In the genomic region with DNA sequence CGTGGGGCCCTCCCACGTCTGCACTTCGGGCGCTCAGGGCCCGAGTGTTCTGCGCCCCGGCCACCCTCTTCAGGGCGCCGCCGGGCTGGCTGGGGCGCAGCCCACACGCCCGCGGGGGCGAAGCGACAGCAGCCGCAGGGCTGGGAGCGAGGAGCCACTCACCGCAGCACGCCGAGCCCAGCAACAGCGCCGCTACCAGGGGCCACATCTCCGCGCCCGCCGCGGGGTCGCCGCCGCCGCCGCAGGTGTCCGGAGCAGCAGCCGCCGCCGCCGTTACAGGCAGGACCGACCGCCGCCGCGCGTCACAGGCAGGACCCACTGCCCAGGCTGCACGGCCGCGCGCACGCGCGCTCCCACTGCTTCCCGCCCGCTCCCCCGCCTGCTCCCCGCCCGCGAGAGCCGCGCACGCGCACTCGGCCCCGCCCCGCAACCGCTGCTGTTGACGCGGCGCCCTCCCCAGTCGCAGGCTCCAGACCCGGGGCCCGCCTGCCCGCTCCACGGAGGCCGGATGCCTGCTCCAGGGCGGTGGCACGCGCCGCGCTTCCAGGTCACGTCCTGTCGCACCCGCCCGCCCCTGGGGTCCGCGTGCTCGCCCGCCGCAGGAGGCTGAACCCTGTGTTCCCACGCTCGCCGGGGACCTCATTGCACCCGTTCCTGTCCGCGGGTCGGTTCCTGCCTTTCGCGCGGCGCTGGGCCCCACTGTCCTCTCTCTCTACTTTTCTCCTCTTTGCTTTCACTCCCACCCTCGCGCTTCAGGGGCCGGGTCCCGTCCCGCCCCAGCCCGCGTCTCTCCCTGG, we compare ENCODE assay signal across 8 cellular contexts. TPM values are rescaled to one million over a fixed set of nuclear protein-coding genes. Genes with fewer than 3 reads are reported as not detected.
DNase-seq lines count a peak whose midpoint lies in the region; ATAC-seq and TF ChIP-seq lines count a peak whose summit lies in the region.

CD47 (minus strand) TSS at position 331 of the 797 bp plus-strand sequence; CDS start at position 208, 123 bp downstream.

- no peak for TF ChIP-seq CTCF in Panc1 (IDR thresholded peaks at IDR 0.05)

- BruUV-seq in Panc1 (replicated peaks; lab: Mats Ljungman, UMichigan): no TSS peak

- POLR2A ChIA-PET in Panc1 (lab: Charles Lee): interaction anchor here (0.6 kb wide), 1 partner anchor 67 kb away, joined by 3 read pairs; no protein-coding TSS in a partner anchor

- intact Hi-C loops in Panc1 (cut with micrococcal nuclease; ENCODE audit: unreplicated experiment): no loop called here

- CTCF ChIA-PET in Panc1 (lab: Charles Lee): no interaction called here

- H3K27me3 ChIP-seq in Panc1 (ENCODE audit: control insufficient read depth, insufficient read depth, low read length) (no peaks in the 10 kb centered on the region), muscle layer of colon (ENCODE audit: control insufficient read depth in 1 of 2, insufficient read depth in 2 of 2, low read length in 2 of 2) (no peaks in the 10 kb centered on the region)

- DNase-seq in DMS153 (lab: John Stamatoyannopoulos, UW) (peak; percentile 69), KG1 (lab: John Stamatoyannopoulos, UW) (peak; percentile 85), Panc1 (ENCODE audit: low read depth, low spot score) (peak; percentile 25)
- DNase-seq in activated T-cell treated with anti-CD3 and anti-CD28 coated beads, Interleukin-2, amount 50 U/mL, for 48 hours: peak; percentile 93 to 97
- peak; percentile 94 for DNase-seq in stimulated activated CD8-positive, alpha-beta memory T cell treated with anti-CD3 and anti-CD28 coated beads, Interleukin-7, amount 100 ng/mL, for 1 hour (ENCODE audit: low read depth in 2 of 2)

- peak within 1 kb of the TSS; percentile 90 to 92 for H3K4me3 ChIP-seq in Panc1 (ENCODE audit: low read depth in 2 of 2, low read length in 2 of 2)
- H3K4me3 ChIP-seq in muscle layer of colon (ENCODE audit: low read depth in 1 of 2, low read length in 2 of 2): peak within 1 kb of the TSS; percentile 79 to 93

- peaks cover 5% of the 10 kb centered on the region; the same call in 1 of the 2 replicates for H3K9me3 ChIP-seq in Panc1 (ENCODE audit: control insufficient read depth, insufficient read depth, low read depth, low read length)
- no peaks in the 10 kb centered on the region for H3K9me3 ChIP-seq in muscle layer of colon (ENCODE audit: low read length)

- H3K36me3 ChIP-seq in Panc1 (ENCODE audit: control insufficient read depth, insufficient read depth, low read length): no peaks in the 10 kb centered on the region
- H3K36me3 ChIP-seq in muscle layer of colon (ENCODE audit: insufficient read depth, low read length): no peaks in the 10 kb centered on the region

- ATAC-seq in GM21717 (IDR thresholded peaks at IDR 0.05; ENCODE audit: unreplicated experiment) (peak; percentile 58), Panc1 (peak; percentile 93), esophagus mucosa (peak; percentile 97)

- H3K9ac ChIP-seq in muscle layer of colon (ENCODE audit: low read length): peak within 1 kb of the TSS; percentile 42

- in situ Hi-C loops in Panc1 (cut with HindIII; ENCODE audit: low pct_unique_long_range_greater_than_20kb, low sequenced_read_pairs): no loop called here

- H3K4me1 ChIP-seq in Panc1 (ENCODE audit: control insufficient read depth, insufficient read depth, low read length): peaks cover 19% of the 10 kb centered on the region; the same call in 1 of the 2 replicates
- peaks cover 4% of the 10 kb centered on the region for H3K4me1 ChIP-seq in muscle layer of colon (ENCODE audit: insufficient read depth, low read length)

- H3K27ac ChIP-seq in Panc1 (ENCODE audit: low read length): peak within 1 kb of the TSS; percentile 88
- H3K27ac ChIP-seq in muscle layer of colon (ENCODE audit: low read depth, low read length): peak within 1 kb of the TSS; percentile 75

RNA-seq across cellular contexts. Expression of gene CD47, which starts in this region (rescaled TPM):
- total RNA-seq in Panc1 (2021; ENCODE audit: unreplicated experiment) (89.7 TPM), esophagus mucosa (95.3 TPM)
- 50.1 TPM for polyA plus RNA-seq in Panc1 (2012; ENCODE audit: insufficient read length)

Comparison
In these comparisons a context has a peak if more than half of its experiments do, and no peak if none do; other contexts are left out.
1. Peak in every context shown above with its lines: DNase-seq, ATAC-seq, H3K4me3 ChIP-seq and H3K27ac ChIP-seq.
2. DNase-seq: peak in every context shown above with its lines; median percentile 95 in activated T-cell treated with anti-CD3 and anti-CD28 coated beads, Interleukin-2, amount 50 U/mL, for 48 hours; 94 in stimulated activated CD8-positive, alpha-beta memory T cell treated with anti-CD3 and anti-CD28 coated beads, Interleukin-7, amount 100 ng/mL, for 1 hour; 85 in KG1; 69 in DMS153; 25 in Panc1.